Comparison of ENCODE assay signal across 8 cellular contexts in the genomic region with DNA sequence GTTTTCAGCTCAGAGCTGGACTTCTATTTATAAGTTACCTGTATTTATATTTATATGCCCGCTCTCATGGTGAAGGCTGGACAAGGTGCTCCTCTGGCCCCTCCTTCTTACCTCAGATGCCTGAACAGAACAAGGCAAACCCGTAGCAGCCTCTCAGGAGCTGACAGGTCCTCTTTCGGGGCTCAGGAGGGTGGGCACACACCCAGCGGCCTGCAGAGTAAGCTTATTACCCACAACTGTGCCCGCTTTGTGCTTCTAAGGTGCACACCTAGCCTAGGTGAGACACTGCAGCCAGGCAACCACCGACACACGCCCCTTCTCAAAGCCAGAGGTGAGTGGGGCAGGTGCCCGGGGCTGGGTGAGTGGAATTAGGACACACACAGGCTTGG. TPM values are rescaled to one million over a fixed set of nuclear protein-coding genes. Genes with fewer than 3 reads are reported as not detected.
DNase-seq lines count a peak whose midpoint lies in the region; ATAC-seq and TF ChIP-seq lines count a peak whose summit lies in the region.

No MANE protein-coding gene starts in this region.

- peaks cover 8% of the 10 kb centered on the region for H3K27me3 Mint-ChIP-seq in T-helper 17 cell

- CTCF ChIA-PET in HCT116 (lab: Charles Lee), result interaction anchor here (0.6 to 3.7 kb wide), 4 partner anchors 59 to 88 kb away, joined by 3 to 15 read pairs (median 9); partner anchors contain the start of gene CNP

- H3K4me1 ChIP-seq in HCT116 (ENCODE audit: control insufficient read depth in 1 of 2, insufficient read depth in 2 of 2, low read length in 2 of 2), result peaks cover 21 to 40% of the 10 kb centered on the region in 2 experiments
- peaks cover 0 to 29% of the 10 kb centered on the region in 2 donors for H3K4me1 ChIP-seq in right atrium auricular region
- peaks cover 29 to 37% (median 30%) of the 10 kb centered on the region in 3 donors for H3K4me1 ChIP-seq in skeletal muscle tissue (ENCODE audit: control insufficient read depth in 3 of 3, insufficient read depth in 3 of 3, low read length in 3 of 3)
- H3K4me1 ChIP-seq in effector memory CD4-positive, alpha-beta T cell (ENCODE audit: control insufficient read depth, insufficient read depth, low read length, poor library complexity, severe bottlenecking), result peaks cover 16% of the 10 kb centered on the region

- no peak overlapping the region for H2AFZ ChIP-seq in HCT116 (ENCODE audit: low read depth, low read length, poor library complexity, severe bottlenecking)

- DNase-seq in HCT116 (ENCODE audit: low read depth, low spot score) (no peak), T-helper 17 cell (no peak), right atrium auricular region (ENCODE audit: low spot score) (no peak), C1 segment of cervical spinal cord (lab: John Stamatoyannopoulos, UW) (no peak)
- no peak for DNase-seq in effector memory CD4-positive, alpha-beta T cell
- DNase-seq in activated CD4-positive, CD25-positive, alpha-beta regulatory T cell treated with anti-CD3 and anti-CD28 coated beads, Interleukin-2, amount 50 U/mL, for 72 hours, result no peak

- intact Hi-C loops in HCT116 (cut with micrococcal nuclease), result loop anchor here (1.0 to 10.0 kb wide), 3 partner anchors 76 to 500 kb away; no protein-coding TSS in a partner anchor

- H3K4me1 Mint-ChIP-seq in T-helper 17 cell, result peaks cover 25% of the 10 kb centered on the region

- peak overlapping the region; percentile 84 for H3K27ac Mint-ChIP-seq in T-helper 17 cell

- peak overlapping the region; percentile 66 for H3K27ac ChIP-seq in HCT116 (ENCODE audit: low read depth, low read length)
- peak overlapping the region; percentile 32 to 63 for H3K27ac ChIP-seq in right atrium auricular region
- peak overlapping the region; percentile 55 for H3K27ac ChIP-seq in skeletal muscle tissue (ENCODE audit: low read depth, low read length)
- no peak overlapping the region for H3K27ac ChIP-seq in effector memory CD4-positive, alpha-beta T cell (ENCODE audit: insufficient read depth, low read length, poor library complexity, severe bottlenecking)

- H3K9me2 ChIP-seq in HCT116 (ENCODE audit: insufficient read depth), result no peaks in the 10 kb centered on the region

- H3K4me3 ChIP-seq in HCT116 (replicated peaks in 1 of 2; ENCODE audit: low read depth in 1 of 2, low read length in 2 of 2), result no peak overlapping the region
- H3K4me3 ChIP-seq in right atrium auricular region, result no peak overlapping the region
- H3K4me3 ChIP-seq in skeletal muscle tissue (ENCODE audit: low read length in 3 of 3), result peak overlapping the region in 1 of 3 donors; percentile 52
- H3K4me3 ChIP-seq in effector memory CD4-positive, alpha-beta T cell (ENCODE audit: insufficient read depth, low read depth, low read length, poor library complexity, severe bottlenecking), result no peak overlapping the region

- peak overlapping the region; percentile 75 for H3K4me3 Mint-ChIP-seq in T-helper 17 cell

- POLR2A ChIA-PET in HCT116 (lab: Charles Lee), result interaction anchor here (1.2 kb wide), 1 partner anchor 8 kb away, joined by 3 read pairs; no protein-coding TSS in a partner anchor

- no peaks in the 10 kb centered on the region for H3K27me3 ChIP-seq in HCT116 (ENCODE audit: insufficient read depth, low read length)
- H3K27me3 ChIP-seq in right atrium auricular region, result no peaks in the 10 kb centered on the region
- H3K27me3 ChIP-seq in skeletal muscle tissue (ENCODE audit: control insufficient read depth in 3 of 3, insufficient read depth in 3 of 3, low read length in 3 of 3), result no peaks in the 10 kb centered on the region
- H3K27me3 ChIP-seq in effector memory CD4-positive, alpha-beta T cell (replicated peaks; ENCODE audit: control insufficient read depth, insufficient read depth, low read length, poor library complexity, severe bottlenecking), result no peaks in the 10 kb centered on the region

- BruUV-seq in HCT116 (replicated peaks; lab: Mats Ljungman, UMichigan), result no TSS peak

- RAD21 ChIA-PET in HCT116 (lab: Charles Lee; ENCODE audit: low non-redundant PET in 1 of 2, low total read pairs in 2 of 2, uncharacterized antibody in 2 of 2, unreplicated experiment in 2 of 2), result no interaction called here

- H3K9me3 ChIP-seq in HCT116 (ENCODE audit: control insufficient read depth in 1 of 2, insufficient read depth in 1 of 2, low read depth in 1 of 2, low read length in 2 of 2) (no peaks in the 10 kb centered on the region), T-helper 17 cell (ENCODE audit: control insufficient read depth, low read length, poor library complexity, severe bottlenecking) (no peaks in the 10 kb centered on the region), right atrium auricular region (no peaks in the 10 kb centered on the region), skeletal muscle tissue (ENCODE audit: control insufficient read depth in 3 of 3, low read length in 3 of 3) (no peaks in the 10 kb centered on the region)
- H3K9me3 ChIP-seq in effector memory CD4-positive, alpha-beta T cell (ENCODE audit: control insufficient read depth, low read length), result no peaks in the 10 kb centered on the region

- H3K36me3 Mint-ChIP-seq in T-helper 17 cell (ENCODE audit: low read depth), result peaks cover 7% of the 10 kb centered on the region

- H3K4me2 ChIP-seq in HCT116 (ENCODE audit: low read length), result peak overlapping the region; percentile 50

- TF ChIP-seq POLR2A in HCT116 (IDR thresholded peaks at IDR 0.05; ENCODE audit: borderline replicate concordance, extremely low read depth, insufficient read depth, insufficient read length), result no peak

- H3K9ac ChIP-seq in HCT116 (ENCODE audit: low read length) (no peak overlapping the region), skeletal muscle tissue (ENCODE audit: low read depth in 1 of 3, low read length in 3 of 3) (peak overlapping the region; percentile 7 to 69 (median 21))

- H3K36me3 ChIP-seq in HCT116 (ENCODE audit: control insufficient read depth in 1 of 2, insufficient read depth in 2 of 2, low read length in 2 of 2) (peaks cover 7 to 9% of the 10 kb centered on the region in 2 experiments; a peak in 2 of 4 replicates), right atrium auricular region (peaks cover 25% of the 10 kb centered on the region), skeletal muscle tissue (ENCODE audit: control insufficient read depth in 3 of 3, insufficient read depth in 3 of 3, low read length in 3 of 3) (peaks cover 24 to 29% (median 26%) of the 10 kb centered on the region in 3 donors)
- peaks cover 24% of the 10 kb centered on the region for H3K36me3 ChIP-seq in effector memory CD4-positive, alpha-beta T cell (ENCODE audit: control insufficient read depth, insufficient read depth, low read length)

- H3K79me2 ChIP-seq in HCT116 (ENCODE audit: insufficient read depth, low read length), result peaks cover 16% of the 10 kb centered on the region

- H4K20me1 ChIP-seq in HCT116 (ENCODE audit: insufficient read depth), result no peaks in the 10 kb centered on the region

- no peak for TF ChIP-seq RAD21 in HCT116 (IDR thresholded peaks at IDR 0.05; ENCODE audit: low read depth)

- TF ChIP-seq CTCF in HCT116 (IDR thresholded peaks at IDR 0.05 in 2 of 3, conservative IDR thresholded peaks at IDR 0.05 in 1 of 3; ENCODE audit: borderline replicate concordance in 1 of 3, insufficient read depth in 1 of 3, low read depth in 2 of 3, low read length in 2 of 3) (no peak), right atrium auricular region (IDR thresholded peaks at IDR 0.05) (peak; percentile 2 to 18)

- ATAC-seq in HCT116, result no peak; the same call in 1 of the 2 replicates
- ATAC-seq in T-helper 17 cell, result no peak
- ATAC-seq in GM19035 (IDR thresholded peaks at IDR 0.05; ENCODE audit: unreplicated experiment), result no peak

TF ChIP-seq in HCT116, 20 proteins besides CTCF, POLR2A, EP300 and RAD21 (continues in another document):
- TF ChIP-seq CBX3 (IDR thresholded peaks at IDR 0.05; ENCODE audit: low read depth), result no peak
- no peak for TF ChIP-seq SIN3A (IDR thresholded peaks at IDR 0.05; ENCODE audit: low read depth)
- no peak for TF ChIP-seq YY1 (IDR thresholded peaks at IDR 0.05; ENCODE audit: extremely low read depth, insufficient replicate concordance, low read depth, low read length)
- no peak for TF ChIP-seq ELF1 (IDR thresholded peaks at IDR 0.05; ENCODE audit: borderline replicate concordance, low read depth)
- TF ChIP-seq, protein P1, sequence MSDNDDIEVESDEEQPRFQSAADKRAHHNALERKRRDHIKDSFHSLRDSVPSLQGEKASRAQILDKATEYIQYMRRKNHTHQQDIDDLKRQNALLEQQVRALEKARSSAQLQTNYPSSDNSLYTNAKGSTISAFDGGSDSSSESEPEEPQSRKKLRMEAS (IDR thresholded peaks at IDR 0.05), result no peak
- TF ChIP-seq EZH2 (IDR thresholded peaks at IDR 0.05), result no peak
- no peak for TF ChIP-seq TCF7L2 (IDR thresholded peaks at IDR 0.05; ENCODE audit: borderline replicate concordance, extremely low read depth, insufficient read depth, insufficient read length)

RNA-seq across cellular contexts. Expression of gene NKIRAS2, which starts 5.3 kb away (rescaled TPM):
- total RNA-seq in HCT116 (2021; ENCODE audit: unreplicated experiment) (26.4 TPM), T-helper 17 cell (10 to 100 TPM; 14.3 to 15.6 TPM), right atrium auricular region (10 to 100 TPM; 64.8 to 69.8 TPM), skeletal muscle tissue (22.4 TPM)
- 29.2 and 32.0 TPM in 2 replicates for polyA plus RNA-seq in HCT116 (2012)

RNA-seq across cellular contexts. Expression of gene DNAJC7, which starts 7.9 kb away (rescaled TPM):
- total RNA-seq in HCT116 (2021; ENCODE audit: unreplicated experiment) (113 TPM), T-helper 17 cell (100 to 1,000 TPM; 113 to 124 TPM), right atrium auricular region (10 to 100 TPM; 42.7 to 47.1 TPM), skeletal muscle tissue (55.3 TPM)
- polyA plus RNA-seq in HCT116 (2012), result 85.1 and 91.0 TPM in 2 replicates

RNA-seq across cellular contexts. Expression of gene C17orf113, which starts 25.2 kb away (rescaled TPM):
- total RNA-seq in HCT116 (2021; ENCODE audit: unreplicated experiment) (2.3 TPM), T-helper 17 cell (under 1 TPM; 0.65 to 0.85 TPM), right atrium auricular region (under 1 TPM; 0.74 to 0.94 TPM), skeletal muscle tissue (1.6 TPM)
- polyA plus RNA-seq in HCT116 (2012), result 1.9 and 2.1 TPM in 2 replicates

RNA-seq across cellular contexts. Expression of gene CNP, which starts 58.6 kb away (rescaled TPM):
- 51.2 TPM for total RNA-seq in HCT116 (2021; ENCODE audit: unreplicated experiment)
- 37.8 and 40.6 TPM in 2 replicates for polyA plus RNA-seq in HCT116 (2012)
- total RNA-seq in T-helper 17 cell, result 10 to 100 TPM; 21.0 to 23.4 TPM
- 10 to 100 TPM; 23.1 to 29.5 TPM for total RNA-seq in right atrium auricular region
- 25.1 TPM for total RNA-seq in skeletal muscle tissue

Comparison
In these comparisons a context has a peak if more than half of its experiments do, and no peak if none do; other contexts are left out.
1. CTCF ChIP-seq: peak in right atrium auricular region (2 of 2); none in HCT116 (0 of 3).